8 cellular contexts compared by ENCODE assay signal in genomic region chr6:89413006-89413400, GRCh38. TPM values are rescaled to one million over a fixed set of nuclear protein-coding genes. Genes with fewer than 3 reads are reported as not detected.
DNase-seq lines count a peak whose midpoint lies in the region; ATAC-seq, FAIRE-seq and TF ChIP-seq lines count a peak whose summit lies in the region.

No MANE protein-coding gene starts in this region.

- FAIRE-seq in HepG2 (lab: Jason Lieb, UNC) = no peak

- H3K4me3 ChIP-seq in HepG2 (replicated peaks in 1 of 3; ENCODE audit: insufficient read depth in 1 of 3, low read depth in 2 of 3, low read length in 3 of 3) (peak overlapping the region in 2 of 3 experiments; percentile 60 to 72; a peak in 2 of 6 replicates), testis (peak overlapping the region; percentile 81 to 87)

- DNase-seq in activated CD4-positive, alpha-beta T cell treated with anti-CD3 and anti-CD28 coated beads, Interleukin-2, amount 10 ng/mL, durations not matched to agents 7 days and 5 days = no peak
- no peak for DNase-seq in activated CD4-positive, alpha-beta T cell treated with anti-CD3 and anti-CD28 coated beads for 48 hours
- DNase-seq in activated T-helper 1 cell treated with anti-CD3 and anti-CD28 coated beads, Interleukin-12 subunit alpha, Interleukin-12 subunit beta, Interleukin-2, Interleukin-4 antibody, amounts not matched to agents 30 ng/mL and 10 ng/mL and 1 ng/mL, durations not matched to agents 14 hours and 24 hours and 36 hours (ENCODE audit: low spot score) = no peak
- no peak for DNase-seq in HepG2 (ENCODE audit: low spot score)
- peak; percentile 26 for DNase-seq in testis
- no peak for DNase-seq in NCI-H82 (lab: John Stamatoyannopoulos, UW)
- no peak for DNase-seq in activated effector memory CD4-positive, alpha-beta T cell treated with Interleukin-2 at 50 U/mL for 16 hours

- ATAC-seq in HepG2 = 0 out of 3 replicates have a peak, but pooled peaks have one; percentile 8
- no peak for ATAC-seq in HG03095 (IDR thresholded peaks at IDR 0.05; ENCODE audit: unreplicated experiment)

- no peak for TF ChIP-seq POLR2A in HepG2 (IDR thresholded peaks at IDR 0.05; ENCODE audit: insufficient read depth in 1 of 2, low read depth in 2 of 2, low read length in 2 of 2)
- no peak for TF ChIP-seq POLR2A in testis (IDR thresholded peaks at IDR 0.05)

- H3K27ac ChIP-seq in HepG2 (ENCODE audit: extremely low read length, insufficient read depth, low read length) (no peak overlapping the region), testis (no peak overlapping the region)

- peak overlapping the region; percentile 78 for H3K4me2 ChIP-seq in HepG2 (ENCODE audit: low read depth, low read length)

- H3K27me3 Mint-ChIP-seq in activated CD4-positive, alpha-beta T cell treated with anti-CD3 and anti-CD28 coated beads, Interleukin-2, amount 10 ng/mL, durations not matched to agents 7 days and 5 days = peaks cover 39% of the 10 kb centered on the region
- H3K27me3 Mint-ChIP-seq in activated T-helper 1 cell treated with anti-CD3 and anti-CD28 coated beads, Interleukin-12 subunit alpha, Interleukin-12 subunit beta, Interleukin-2, Interleukin-4 antibody, amounts not matched to agents 30 ng/mL and 10 ng/mL and 1 ng/mL, durations not matched to agents 14 hours and 24 hours and 36 hours (ENCODE audit: insufficient read depth) = peaks cover 54% of the 10 kb centered on the region

- intact Hi-C loops in activated T-helper 1 cell treated with anti-CD3 and anti-CD28 coated beads, Interleukin-12 subunit alpha, Interleukin-12 subunit beta, Interleukin-2, Interleukin-4 antibody, amounts not matched to agents 30 ng/mL and 10 ng/mL and 1 ng/mL, durations not matched to agents 14 hours and 24 hours and 36 hours (cut with micrococcal nuclease) = no loop called here
- intact Hi-C loops in HepG2 (cut with micrococcal nuclease; ENCODE audit: unreplicated experiment) (no loop called here), testis (cut with DNase I; ENCODE audit: low total_unique reads) (no loop called here)

- no TSS peak for BruUV-seq in HepG2 (replicated peaks; lab: Mats Ljungman, UMichigan)

- H3K27me3 ChIP-seq in HepG2 (ENCODE audit: control insufficient read depth in 1 of 2, insufficient read depth in 2 of 2, low read length in 2 of 2) (peaks cover 1 to 50% of the 10 kb centered on the region in 2 experiments; a peak in 4 of 5 replicates), testis (no peaks in the 10 kb centered on the region)

- peaks cover 2% of the 10 kb centered on the region for H3K36me3 Mint-ChIP-seq in activated CD4-positive, alpha-beta T cell treated with anti-CD3 and anti-CD28 coated beads, Interleukin-2, amount 10 ng/mL, durations not matched to agents 7 days and 5 days (ENCODE audit: low read depth)
- H3K36me3 Mint-ChIP-seq in activated T-helper 1 cell treated with anti-CD3 and anti-CD28 coated beads, Interleukin-12 subunit alpha, Interleukin-12 subunit beta, Interleukin-2, Interleukin-4 antibody, amounts not matched to agents 30 ng/mL and 10 ng/mL and 1 ng/mL, durations not matched to agents 14 hours and 24 hours and 36 hours (ENCODE audit: low read depth) = peaks cover 3% of the 10 kb centered on the region

- H3K4me1 ChIP-seq in HepG2 (ENCODE audit: insufficient read depth, low read length) (peaks cover 25% of the 10 kb centered on the region), testis (peaks cover 6% of the 10 kb centered on the region)

- H3K36me3 ChIP-seq in HepG2 (replicated peaks in 1 of 2; ENCODE audit: control insufficient read depth in 1 of 2, insufficient read depth in 2 of 2, low read length in 2 of 2) (no peaks in the 10 kb centered on the region), testis (ENCODE audit: low read depth, missing control alignments) (no peaks in the 10 kb centered on the region)

- TF ChIP-seq EP300 in HepG2 (IDR thresholded peaks at IDR 0.05; ENCODE audit: low read depth in 2 of 2, low read length in 2 of 2) (no peak), HepG2 (CRISPR knock-in tag; IDR thresholded peaks at IDR 0.05; ENCODE audit: borderline replicate concordance) (no peak)

- H3K9me3 Mint-ChIP-seq in activated CD4-positive, alpha-beta T cell treated with anti-CD3 and anti-CD28 coated beads, Interleukin-2, amount 10 ng/mL, durations not matched to agents 7 days and 5 days = no peaks in the 10 kb centered on the region
- no peaks in the 10 kb centered on the region for H3K9me3 Mint-ChIP-seq in activated T-helper 1 cell treated with anti-CD3 and anti-CD28 coated beads, Interleukin-12 subunit alpha, Interleukin-12 subunit beta, Interleukin-2, Interleukin-4 antibody, amounts not matched to agents 30 ng/mL and 10 ng/mL and 1 ng/mL, durations not matched to agents 14 hours and 24 hours and 36 hours

- H4K20me1 ChIP-seq in HepG2 (ENCODE audit: insufficient read depth, low read length) = no peaks in the 10 kb centered on the region

- in situ Hi-C loops in HepG2 (cut with HindIII; ENCODE audit: extremely low pct_ligation_motif_present, low pct_unique_long_range_greater_than_20kb) = no loop called here

- H3K9me3 ChIP-seq in HepG2 (ENCODE audit: low read length) = no peaks in the 10 kb centered on the region
- H3K9me3 ChIP-seq in testis = no peaks in the 10 kb centered on the region

- H3K9ac ChIP-seq in HepG2 (ENCODE audit: insufficient read depth, low read depth, low read length) = no peak overlapping the region

- no peak overlapping the region for H3K27ac Mint-ChIP-seq in activated CD4-positive, alpha-beta T cell treated with anti-CD3 and anti-CD28 coated beads, Interleukin-2, amount 10 ng/mL, durations not matched to agents 7 days and 5 days
- H3K27ac Mint-ChIP-seq in activated T-helper 1 cell treated with anti-CD3 and anti-CD28 coated beads, Interleukin-12 subunit alpha, Interleukin-12 subunit beta, Interleukin-2, Interleukin-4 antibody, amounts not matched to agents 30 ng/mL and 10 ng/mL and 1 ng/mL, durations not matched to agents 14 hours and 24 hours and 36 hours = no peak overlapping the region

- H3K4me3 Mint-ChIP-seq in activated CD4-positive, alpha-beta T cell treated with anti-CD3 and anti-CD28 coated beads, Interleukin-2, amount 10 ng/mL, durations not matched to agents 7 days and 5 days = peak overlapping the region; percentile 90
- peak overlapping the region; percentile 95 for H3K4me3 Mint-ChIP-seq in activated T-helper 1 cell treated with anti-CD3 and anti-CD28 coated beads, Interleukin-12 subunit alpha, Interleukin-12 subunit beta, Interleukin-2, Interleukin-4 antibody, amounts not matched to agents 30 ng/mL and 10 ng/mL and 1 ng/mL, durations not matched to agents 14 hours and 24 hours and 36 hours

- 5% methylated on average over 9 of the region's 9 CpGs for WGBS in HepG2 (ENCODE audit: low lambda C conversion rate)
- WGBS in testis, 2 donors = 9 to 15% methylated on average over 7 to 9 of the region's 9 CpGs

- H3K79me2 ChIP-seq in HepG2 (ENCODE audit: insufficient read depth, low read length) = no peaks in the 10 kb centered on the region

- no peak for TF ChIP-seq RAD21 in HepG2 (CRISPR knock-in tag; IDR thresholded peaks at IDR 0.05)

- POLR2A ChIA-PET in activated CD4-positive, alpha-beta T cell treated with anti-CD3 and anti-CD28 coated beads, Interleukin-2, amount 10 ng/mL, durations not matched to agents 7 days and 5 days (lab: Charles Lee) = interaction anchor here (0.5 kb wide), 1 partner anchor 9 kb away, joined by 3 read pairs; no protein-coding TSS in a partner anchor
- POLR2A ChIA-PET in HepG2 (lab: Yijun Ruan, JAX) = no interaction called here

- peaks cover 20% of the 10 kb centered on the region for H3K4me1 Mint-ChIP-seq in activated CD4-positive, alpha-beta T cell treated with anti-CD3 and anti-CD28 coated beads, Interleukin-2, amount 10 ng/mL, durations not matched to agents 7 days and 5 days
- H3K4me1 Mint-ChIP-seq in activated T-helper 1 cell treated with anti-CD3 and anti-CD28 coated beads, Interleukin-12 subunit alpha, Interleukin-12 subunit beta, Interleukin-2, Interleukin-4 antibody, amounts not matched to agents 30 ng/mL and 10 ng/mL and 1 ng/mL, durations not matched to agents 14 hours and 24 hours and 36 hours (ENCODE audit: low read depth) = peaks cover 25% of the 10 kb centered on the region

- CTCF ChIA-PET in activated CD4-positive, alpha-beta T cell treated with anti-CD3 and anti-CD28 coated beads, Interleukin-2, amount 10 ng/mL, durations not matched to agents 7 days and 5 days (lab: Charles Lee) = interaction anchor here (1.3 kb wide), 1 partner anchor 21 kb away, joined by 4 read pairs; no protein-coding TSS in a partner anchor
- CTCF ChIA-PET in HepG2 (lab: Yijun Ruan, JAX; ENCODE audit: low intra/inter-chr PET ratio, low total read pairs) = no interaction called here

- no peak overlapping the region for H2AFZ ChIP-seq in HepG2 (ENCODE audit: low read length)

- TF ChIP-seq CTCF in HepG2 (CRISPR knock-in tag; IDR thresholded peaks at IDR 0.05) (no peak), testis (IDR thresholded peaks at IDR 0.05) (no peak)

RNA-seq across cellular contexts. Expression of gene RRAGD, which starts 0.9 kb away (rescaled TPM):
- total RNA-seq in activated CD4-positive, alpha-beta T cell treated with anti-CD3 and anti-CD28 coated beads, Interleukin-2, amount 10 ng/mL, durations not matched to agents 7 days and 5 days = 1 to 10 TPM; 8.8 TPM
- 7.8 and 10.1 TPM in 2 replicates for total RNA-seq in activated T-helper 1 cell treated with anti-CD3 and anti-CD28 coated beads, Interleukin-12 subunit alpha, Interleukin-12 subunit beta, Interleukin-2, Interleukin-4 antibody, amounts not matched to agents 30 ng/mL and 10 ng/mL and 1 ng/mL, durations not matched to agents 14 hours and 24 hours and 36 hours
- total RNA-seq in HepG2 (2016; rRNA removed; fragmentation: Illumina TruSeq; extraction: Trizol) = 0.35 and 0.39 TPM in 2 replicates
- 0.26 and 0.30 TPM in 2 replicates for total RNA-seq in HepG2 (2016; cell fraction: cytosol; rRNA removed; fragmentation: Illumina TruSeq; extraction: Trizol; ENCODE audit: low read depth)
- total RNA-seq in HepG2 (2016; cell fraction: insoluble cytoplasmic fraction; rRNA removed; fragmentation: Illumina TruSeq; extraction: Trizol) = 0.30 and 0.63 TPM in 2 replicates
- total RNA-seq in HepG2 (2016; cell fraction: membrane; rRNA removed; fragmentation: Illumina TruSeq; extraction: Trizol) = 0.69 and 1.1 TPM in 2 replicates
- 0.28 and 0.53 TPM in 2 replicates for total RNA-seq in HepG2 (2016; cell fraction: nucleus; rRNA removed; fragmentation: Illumina TruSeq; extraction: Trizol)
- polyA plus RNA-seq in HepG2 (2011; rRNA removed) = 0.53 and 0.57 TPM in 2 replicates
- 0.12 and 0.37 TPM in 2 replicates for polyA plus RNA-seq in HepG2 (2011; cell fraction: cytosol; rRNA removed)
- 0.05 and 0.06 TPM in 2 replicates for polyA plus RNA-seq in HepG2 (2011; cell fraction: nucleus; rRNA removed)
- polyA plus RNA-seq in HepG2 (2012) = 0.21 and 0.85 TPM in 2 replicates
- polyA plus RNA-seq in HepG2 (2016; cell fraction: cytosol; fragmentation: Illumina TruSeq; extraction: Trizol; ENCODE audit: low read depth) = 0.37 and 0.38 TPM in 2 replicates
- polyA plus RNA-seq in HepG2 (2016; cell fraction: insoluble cytoplasmic fraction; fragmentation: Illumina TruSeq; extraction: Trizol; ENCODE audit: low read depth) = 0.17 and 0.53 TPM in 2 replicates
- polyA plus RNA-seq in HepG2 (2016; cell fraction: membrane; fragmentation: Illumina TruSeq; extraction: Trizol; ENCODE audit: low read depth) = 0.69 and 0.86 TPM in 2 replicates
- polyA plus RNA-seq in HepG2 (2016; cell fraction: nucleus; fragmentation: Illumina TruSeq; extraction: Trizol; ENCODE audit: insufficient read depth, low read depth) = 0.22 TPM in 1 of 2 replicates, not detected in the other
- polyA minus RNA-seq in HepG2 (2011; rRNA and poly(A)+ RNA removed; ENCODE audit: low replicate concordance) = 0.26 TPM in 1 of 2 replicates, not detected in the other
- 0.62 and 1.3 TPM in 2 replicates for polyA minus RNA-seq in HepG2 (2011; cell fraction: cytosol; rRNA and poly(A)+ RNA removed)
- 0.12 and 0.13 TPM in 2 replicates for polyA minus RNA-seq in HepG2 (2011; cell fraction: nucleus; rRNA and poly(A)+ RNA removed)
- total RNA-seq in testis = 10 to 100 TPM; 17.0 to 19.4 TPM
- polyA plus RNA-seq in testis (ENCODE audit: insufficient read depth, low read depth, low replicate concordance) = 27.0 TPM

RNA-seq across cellular contexts. Expression of gene ANKRD6, which starts 19.9 kb away (rescaled TPM):
- 1 to 10 TPM; 3.3 to 4.8 TPM for total RNA-seq in activated CD4-positive, alpha-beta T cell treated with anti-CD3 and anti-CD28 coated beads, Interleukin-2, amount 10 ng/mL, durations not matched to agents 7 days and 5 days
- 1.3 and 2.3 TPM in 2 replicates for total RNA-seq in activated T-helper 1 cell treated with anti-CD3 and anti-CD28 coated beads, Interleukin-12 subunit alpha, Interleukin-12 subunit beta, Interleukin-2, Interleukin-4 antibody, amounts not matched to agents 30 ng/mL and 10 ng/mL and 1 ng/mL, durations not matched to agents 14 hours and 24 hours and 36 hours
- total RNA-seq in HepG2 (2016; rRNA removed; fragmentation: Illumina TruSeq; extraction: Trizol) = 0.13 and 0.18 TPM in 2 replicates
- total RNA-seq in HepG2 (2016; cell fraction: cytosol; rRNA removed; fragmentation: Illumina TruSeq; extraction: Trizol; ENCODE audit: low read depth) = not detected in 2 replicates
- 0.24 and 0.32 TPM in 2 replicates for total RNA-seq in HepG2 (2016; cell fraction: insoluble cytoplasmic fraction; rRNA removed; fragmentation: Illumina TruSeq; extraction: Trizol)
- total RNA-seq in HepG2 (2016; cell fraction: membrane; rRNA removed; fragmentation: Illumina TruSeq; extraction: Trizol) = 0.17 and 0.49 TPM in 2 replicates
- 0.41 TPM in 1 of 2 replicates, not detected in the other for total RNA-seq in HepG2 (2016; cell fraction: nucleus; rRNA removed; fragmentation: Illumina TruSeq; extraction: Trizol)
- polyA plus RNA-seq in HepG2 (2011; rRNA removed) = 0.36 and 0.48 TPM in 2 replicates
- polyA plus RNA-seq in HepG2 (2011; cell fraction: cytosol; rRNA removed) = 0.09 and 0.44 TPM in 2 replicates
- 0.34 and 0.47 TPM in 2 replicates for polyA plus RNA-seq in HepG2 (2011; cell fraction: nucleus; rRNA removed)
- 0.15 and 0.28 TPM in 2 replicates for polyA plus RNA-seq in HepG2 (2012)
- polyA plus RNA-seq in HepG2 (2016; cell fraction: cytosol; fragmentation: Illumina TruSeq; extraction: Trizol; ENCODE audit: low read depth) = 0.19 and 0.32 TPM in 2 replicates
- polyA plus RNA-seq in HepG2 (2016; cell fraction: insoluble cytoplasmic fraction; fragmentation: Illumina TruSeq; extraction: Trizol; ENCODE audit: low read depth) = 0.36 and 0.38 TPM in 2 replicates
- polyA plus RNA-seq in HepG2 (2016; cell fraction: membrane; fragmentation: Illumina TruSeq; extraction: Trizol; ENCODE audit: low read depth) = 0.35 and 0.37 TPM in 2 replicates
- 0.61 and 1.2 TPM in 2 replicates for polyA plus RNA-seq in HepG2 (2016; cell fraction: nucleus; fragmentation: Illumina TruSeq; extraction: Trizol; ENCODE audit: insufficient read depth, low read depth)
- 0.10 TPM in 1 of 2 replicates, not detected in the other for polyA minus RNA-seq in HepG2 (2011; rRNA and poly(A)+ RNA removed; ENCODE audit: low replicate concordance)
- polyA minus RNA-seq in HepG2 (2011; cell fraction: cytosol; rRNA and poly(A)+ RNA removed) = not detected in 2 replicates
- polyA minus RNA-seq in HepG2 (2011; cell fraction: nucleus; rRNA and poly(A)+ RNA removed) = 0.25 and 0.26 TPM in 2 replicates
- total RNA-seq in testis = 10 to 100 TPM; 29.8 to 52.8 TPM
- polyA plus RNA-seq in testis (ENCODE audit: insufficient read depth, low read depth, low replicate concordance) = 20.9 TPM
